17 cellular contexts compared by ENCODE assay signal in the genomic region with DNA sequence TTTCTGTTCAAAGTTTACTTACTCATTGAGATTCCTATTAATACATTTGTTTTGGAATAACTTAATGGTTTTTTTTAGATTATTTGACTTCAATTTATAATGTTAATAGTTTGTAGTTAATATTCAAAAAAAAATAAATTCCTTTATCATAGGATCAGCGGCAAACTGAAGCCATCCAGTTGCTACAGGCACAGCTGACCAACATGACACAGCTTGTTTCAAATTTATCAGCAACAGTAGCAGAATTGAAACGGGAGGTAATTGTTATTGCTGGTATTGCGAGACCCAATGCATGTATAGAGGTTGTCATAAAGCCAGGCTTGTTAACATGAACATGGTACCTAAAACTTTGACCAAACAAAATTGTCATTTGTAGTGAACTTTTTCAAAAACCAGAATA. TPM values are rescaled to one million over a fixed set of nuclear protein-coding genes. Genes with fewer than 3 reads are reported as not detected.
DNase-seq lines count a peak whose midpoint lies in the region; TF ChIP-seq lines count a peak whose summit lies in the region.
"Had no signal": no experiment of that assay in that cellular context is flagged by ENCODE, and none has a peak within 500 bp of the region (broad histone marks: within the 10 kb centered on the region; RNA-seq: fewer than 3 reads in every experiment).

No MANE protein-coding gene starts in this region.

- CTCF ChIA-PET in mammary epithelial cell (lab: Charles Lee; ENCODE audit: low non-redundant PET) = no interaction called here

- H3K4me1 ChIP-seq in mammary epithelial cell (ENCODE audit: insufficient read depth, low read length) = peaks cover 3% of the 10 kb centered on the region
- H3K4me1 ChIP-seq in breast epithelium = no peaks in the 10 kb centered on the region
- H3K4me1 ChIP-seq: BLaER1 had no signal

- DNase-seq in mammary epithelial cell = peak; percentile 42
- DNase-seq in breast epithelium (ENCODE audit: low spot score in 2 of 2) = no peak
- DNase-seq in epithelial cell of esophagus (ENCODE audit: low read depth) = peak; percentile 81
- peak; percentile 12 for DNase-seq in myocyte (ENCODE audit: low read depth)
- no peak for DNase-seq in activated CD4-positive, alpha-beta T cell treated with anti-CD3 and anti-CD28 coated beads for 48 hours
- DNase-seq in kidney glomerular epithelial cell (lab: John Stamatoyannopoulos, UW) = no peak
- DNase-seq in GM13976 (ENCODE audit: low spot score) = no peak
- DNase-seq: 8988T; AML-193; CD8-positive, alpha-beta memory T cell; DND-41; GDM1; H7 had no signal

- H3K4me3 ChIP-seq in mammary epithelial cell (replicated peaks in 1 of 3; ENCODE audit: insufficient read depth in 1 of 3, low read depth in 2 of 3, low read length in 3 of 3) = no peak overlapping the region
- no peak overlapping the region for H3K4me3 ChIP-seq in breast epithelium
- H3K4me3 ChIP-seq in epithelial cell of esophagus (ENCODE audit: low read length) = no peak overlapping the region
- H3K4me3 ChIP-seq: BLaER1, GM23338 had no signal

- H2AFZ ChIP-seq in mammary epithelial cell (ENCODE audit: low read depth, low read length) = no peak overlapping the region
- H2AFZ ChIP-seq: GM23338 had no signal

- H3K79me2 ChIP-seq in mammary epithelial cell (ENCODE audit: insufficient read depth, low read length) = peaks cover 8% of the 10 kb centered on the region

- peak overlapping the region; percentile 9 for H3K4me2 ChIP-seq in mammary epithelial cell (ENCODE audit: insufficient read depth, low read depth, low read length)
- H3K4me2 ChIP-seq: BLaER1, GM23338 had no signal

- in situ Hi-C loops in mammary epithelial cell (cut with MboI; ENCODE audit: low sequenced_read_pairs in 2 of 2) (no loop called here), GM13976 (cut with MboI; ENCODE audit: low sequenced_read_pairs, unreplicated experiment) (no loop called here)

- dilution Hi-C loops in mammary epithelial cell (cut with HindIII; ENCODE audit: low sequenced_read_pairs) = no loop called here

- H4K20me1 ChIP-seq in mammary epithelial cell (ENCODE audit: insufficient read depth, low read length) = no peaks in the 10 kb centered on the region
- H4K20me1 ChIP-seq: BLaER1 had no signal

- WGBS in mammary epithelial cell (ENCODE audit: low coverage, missing lambda C conversion rate) = 46% methylated on average over 3 of the region's 3 CpGs

- TF ChIP-seq CTCF in mammary epithelial cell (conservative IDR thresholded peaks at IDR 0.05 in 1 of 2, IDR thresholded peaks at IDR 0.05 in 1 of 2; ENCODE audit: extremely low read depth in 1 of 2, insufficient read depth in 1 of 2, low read depth in 1 of 2, low read length in 2 of 2) = no peak
- TF ChIP-seq CTCF in breast epithelium (IDR thresholded peaks at IDR 0.05) = no peak
- TF ChIP-seq CTCF in epithelial cell of esophagus (IDR thresholded peaks at IDR 0.05; ENCODE audit: insufficient read depth, low read depth, low read length, missing control alignments) = no peak
- TF ChIP-seq CTCF in GM13976 (IDR thresholded peaks at IDR 0.05; ENCODE audit: borderline replicate concordance, control extremely low read depth, extremely low read depth, insufficient read depth, missing control alignments) = no peak

- intact Hi-C loops in mammary epithelial cell (cut with micrococcal nuclease) (loop anchor here (10.0 kb wide), 1 partner anchor 595 kb away; no protein-coding TSS in a partner anchor), breast epithelium (cut with DNase I; ENCODE audit: low total_unique reads) (no loop called here)

- H3K9me3 ChIP-seq in mammary epithelial cell (replicated peaks; ENCODE audit: insufficient read depth, low read length) (peaks cover 4% of the 10 kb centered on the region), breast epithelium (no peaks in the 10 kb centered on the region)
- H3K9me3 ChIP-seq: Caco-2 had no signal

- BruUV-seq in mammary epithelial cell (replicated peaks; lab: Mats Ljungman, UMichigan) = no TSS peak

- no peak overlapping the region for H3K9ac ChIP-seq in mammary epithelial cell (ENCODE audit: insufficient read depth, low read length)
- H3K9ac ChIP-seq: BLaER1 had no signal

- no peak for TF ChIP-seq POLR2A in breast epithelium (IDR thresholded peaks at IDR 0.05)

- H3K27ac ChIP-seq in mammary epithelial cell (ENCODE audit: insufficient read depth, low read depth, low read length) (no peak overlapping the region), breast epithelium (no peak overlapping the region)
- H3K27ac ChIP-seq: BLaER1, HL-60 had no signal

- no peaks in the 10 kb centered on the region for H3K27me3 ChIP-seq in mammary epithelial cell (ENCODE audit: insufficient read depth, low read length)
- no peaks in the 10 kb centered on the region for H3K27me3 ChIP-seq in breast epithelium
- H3K27me3 ChIP-seq: BLaER1 had no signal

- H3K36me3 ChIP-seq in mammary epithelial cell (ENCODE audit: insufficient read depth, low read length) (peaks cover 19% of the 10 kb centered on the region), breast epithelium (peaks cover 4% of the 10 kb centered on the region)

RNA-seq across cellular contexts. Expression of gene FASLG, which starts 59.0 kb away (rescaled TPM):
- total RNA-seq in mammary epithelial cell = not detected
- polyA plus RNA-seq in mammary epithelial cell = not detected
- polyA minus RNA-seq in mammary epithelial cell = not detected
- under 1 TPM in 1 of 3 donors, not detected in 2; 0.44 TPM for total RNA-seq in breast epithelium
- total RNA-seq in myocyte = not detected in 2 replicates
- polyA plus RNA-seq in myocyte (2012) = not detected
- total RNA-seq: Caco-2, GM23338, H7 had no signal
- polyA plus RNA-seq: GM23338 had no signal

Comparison
In these comparisons a context has a peak if more than half of its experiments do, and no peak if none do; other contexts are left out.
1. DNase-seq: peak in mammary epithelial cell (single experiment), epithelial cell of esophagus (single experiment) and myocyte (single experiment); none in breast epithelium (0 of 2), activated CD4-positive, alpha-beta T cell treated with anti-CD3 and anti-CD28 coated beads for 48 hours (single experiment), kidney glomerular epithelial cell (single experiment) and GM13976 (single experiment).